15 cellular contexts compared by ENCODE assay signal in genomic region chr7:44289341-44290249, GRCh38. TPM values are rescaled to one million over a fixed set of nuclear protein-coding genes. Genes with fewer than 3 reads are reported as not detected.
DNase-seq lines count a peak whose midpoint lies in the region; ATAC-seq and TF ChIP-seq lines count a peak whose summit lies in the region.
"Had no signal": no experiment of that assay in that cellular context is flagged by ENCODE, and none has a peak within 500 bp of the region (broad histone marks: within the 10 kb centered on the region; RNA-seq: fewer than 3 reads in every experiment).

No MANE protein-coding gene starts in this region.

- peak; percentile 3 for DNase-seq in activated T-cell treated with anti-CD3 and anti-CD28 coated beads, Interleukin-2, amount 50 U/mL, for 4 hours
- DNase-seq in activated T-cell treated with anti-CD3 and anti-CD28 coated beads, Interleukin-2, amount 50 U/mL, for 72 hours: no peak
- DNase-seq in mesothelial cell of epicardium (ENCODE audit: low spot score in 2 of 2, unreplicated experiment in 2 of 2) (peak in 1 of 2 experiments; percentile 10), transverse colon (peak; percentile 4), GM10266 (ENCODE audit: extremely low spot score) (no peak), UCSD-AML1 (lab: John Stamatoyannopoulos, UW; ENCODE audit: unreplicated experiment) (no peak)
- DNase-seq: activated CD4-positive, CD25-positive, alpha-beta regulatory T cell; NCI-H187 had no signal

- no peak overlapping the region for H3K4me3 Mint-ChIP-seq in activated T-cell treated with anti-CD3 and anti-CD28 coated beads, Interleukin-2, amount 50 U/mL, for 4 hours
- no peak overlapping the region for H3K4me3 Mint-ChIP-seq in activated T-cell treated with anti-CD3 and anti-CD28 coated beads, Interleukin-2, amount 50 U/mL, for 72 hours
- no peak overlapping the region for H3K4me3 Mint-ChIP-seq in brain
- H3K4me3 Mint-ChIP-seq in mesothelial cell of epicardium: no peak overlapping the region
- H3K4me3 Mint-ChIP-seq: activated naive CD8-positive, alpha-beta T cell; dendritic cell treated with granulocyte-macrophage colony-stimulating factor and Interleukin-4, amounts not matched to agents 40 ng/mL and 50 ng/mL, for 4 days had no signal

- intact Hi-C loops in transverse colon (cut with DNase I; ENCODE audit: low total_unique reads): no loop called here

- TF ChIP-seq CTCF in brain (conservative IDR thresholded peaks at IDR 0.05): no peak
- no peak for TF ChIP-seq CTCF in mesothelial cell of epicardium (IDR thresholded peaks at IDR 0.05; ENCODE audit: unreplicated experiment)
- no peak for TF ChIP-seq CTCF in transverse colon (IDR thresholded peaks at IDR 0.05)
- TF ChIP-seq CTCF in GM10266 (IDR thresholded peaks at IDR 0.05; ENCODE audit: control insufficient read depth, insufficient read depth, low read depth, missing control alignments): no peak

- TF ChIP-seq EP300 in transverse colon (IDR thresholded peaks at IDR 0.05; ENCODE audit: low read depth): no peak

- no peak overlapping the region for H3K27ac ChIP-seq in transverse colon
- H3K27ac ChIP-seq: SJSA1, thyroid gland had no signal

- 83% methylated on average over 22 of the region's 24 CpGs; no CpG with 5 or more reads in 1 of the 2 donors for WGBS in transverse colon (ENCODE audit: low coverage in 1 of 2), 2 donors

- in situ Hi-C loops in transverse colon (cut with MboI; ENCODE audit: low pct_ligation_motif_present in 1 of 4, low pct_unique_long_range_greater_than_20kb in 1 of 4, low sequenced_read_pairs in 3 of 4): no loop called here

- no peaks in the 10 kb centered on the region for H3K9me3 Mint-ChIP-seq in activated T-cell treated with anti-CD3 and anti-CD28 coated beads, Interleukin-2, amount 50 U/mL, for 4 hours
- no peaks in the 10 kb centered on the region for H3K9me3 Mint-ChIP-seq in activated T-cell treated with anti-CD3 and anti-CD28 coated beads, Interleukin-2, amount 50 U/mL, for 72 hours
- H3K9me3 Mint-ChIP-seq in brain (no peaks in the 10 kb centered on the region), mesothelial cell of epicardium (no peaks in the 10 kb centered on the region)
- H3K9me3 Mint-ChIP-seq: dendritic cell treated with granulocyte-macrophage colony-stimulating factor and Interleukin-4, amounts not matched to agents 40 ng/mL and 50 ng/mL, for 4 days had no signal

- no peaks in the 10 kb centered on the region for H3K36me3 ChIP-seq in transverse colon
- H3K36me3 ChIP-seq: SJSA1, thyroid gland had no signal

- no peak overlapping the region for H3K27ac Mint-ChIP-seq in activated T-cell treated with anti-CD3 and anti-CD28 coated beads, Interleukin-2, amount 50 U/mL, for 72 hours
- H3K27ac Mint-ChIP-seq in brain (peak overlapping the region in 3 of 5 experiments; percentile 61 to 82 (median 66)), mesothelial cell of epicardium (peak overlapping the region; percentile 81)
- H3K27ac Mint-ChIP-seq: activated naive CD8-positive, alpha-beta T cell; dendritic cell treated with granulocyte-macrophage colony-stimulating factor and Interleukin-4, amounts not matched to agents 40 ng/mL and 50 ng/mL, for 4 days had no signal

- peaks cover 27% of the 10 kb centered on the region for H3K27me3 Mint-ChIP-seq in activated T-cell treated with anti-CD3 and anti-CD28 coated beads, Interleukin-2, amount 50 U/mL, for 4 hours (ENCODE audit: low read depth)
- peaks cover 26% of the 10 kb centered on the region for H3K27me3 Mint-ChIP-seq in activated T-cell treated with anti-CD3 and anti-CD28 coated beads, Interleukin-2, amount 50 U/mL, for 72 hours (ENCODE audit: low read depth)
- H3K27me3 Mint-ChIP-seq in brain (no peaks in the 10 kb centered on the region), mesothelial cell of epicardium (ENCODE audit: low read depth) (peaks cover 36% of the 10 kb centered on the region)

- no peaks in the 10 kb centered on the region for H3K9me3 ChIP-seq in transverse colon
- H3K9me3 ChIP-seq: SJSA1, thyroid gland had no signal

- H3K4me1 ChIP-seq in transverse colon: no peaks in the 10 kb centered on the region
- H3K4me1 ChIP-seq: SJSA1, thyroid gland had no signal

- H3K4me3 ChIP-seq in transverse colon: no peak overlapping the region
- H3K4me3 ChIP-seq: SJSA1, smooth muscle cell, thyroid gland had no signal

- no peaks in the 10 kb centered on the region for H3K4me1 Mint-ChIP-seq in activated T-cell treated with anti-CD3 and anti-CD28 coated beads, Interleukin-2, amount 50 U/mL, for 4 hours (ENCODE audit: low read depth)
- H3K4me1 Mint-ChIP-seq in activated T-cell treated with anti-CD3 and anti-CD28 coated beads, Interleukin-2, amount 50 U/mL, for 72 hours (ENCODE audit: low read depth): no peaks in the 10 kb centered on the region
- H3K4me1 Mint-ChIP-seq in brain (peaks cover 30% of the 10 kb centered on the region), mesothelial cell of epicardium (peaks cover 21% of the 10 kb centered on the region)

- peaks cover 29% of the 10 kb centered on the region for H3K27me3 ChIP-seq in transverse colon
- H3K27me3 ChIP-seq: thyroid gland had no signal

- no peak for TF ChIP-seq POLR2A in transverse colon (IDR thresholded peaks at IDR 0.05)

- H3K36me3 Mint-ChIP-seq in activated T-cell treated with anti-CD3 and anti-CD28 coated beads, Interleukin-2, amount 50 U/mL, for 4 hours (ENCODE audit: insufficient read depth): no peaks in the 10 kb centered on the region
- no peaks in the 10 kb centered on the region for H3K36me3 Mint-ChIP-seq in activated T-cell treated with anti-CD3 and anti-CD28 coated beads, Interleukin-2, amount 50 U/mL, for 72 hours (ENCODE audit: insufficient read depth in 2 of 2)
- no peaks in the 10 kb centered on the region for H3K36me3 Mint-ChIP-seq in brain
- no peaks in the 10 kb centered on the region for H3K36me3 Mint-ChIP-seq in mesothelial cell of epicardium
- H3K36me3 Mint-ChIP-seq: activated naive CD8-positive, alpha-beta T cell had no signal

- no peak for ATAC-seq in activated T-cell treated with anti-CD3 and anti-CD28 coated beads, Interleukin-2, amount 50 U/mL, for 4 hours
- no peak for ATAC-seq in activated T-cell treated with anti-CD3 and anti-CD28 coated beads, Interleukin-2, amount 50 U/mL, for 72 hours (replicated peaks in 1 of 2)
- no peak for ATAC-seq in HG03469 (IDR thresholded peaks at IDR 0.05; ENCODE audit: unreplicated experiment)

RNA-seq across cellular contexts. Expression of gene CAMK2B, which starts 35.8 kb away (rescaled TPM):
- total RNA-seq in activated T-cell treated with anti-CD3 and anti-CD28 coated beads, Interleukin-2, amount 50 U/mL, for 4 hours: 1 to 10 TPM in 2 of 3 donors, under 1 TPM in 1; 0.33 to 1.8 (median 1.6) TPM
- 1 to 10 TPM in 1 of 2 donors, under 1 TPM in 1; 0.86 to 1.4 TPM for total RNA-seq in activated T-cell treated with anti-CD3 and anti-CD28 coated beads, Interleukin-2, amount 50 U/mL, for 72 hours
- 88.4 TPM for polyA plus RNA-seq in brain (ENCODE audit: insufficient read depth, low read depth, low replicate concordance)
- total RNA-seq in mesothelial cell of epicardium (1.8 to 1.9 TPM (median 1.9 TPM) in 3 replicates), transverse colon (1 to 10 TPM in 1 of 4 donors, under 1 TPM in 2, not detected in 1; 0.16 to 2.8 (median 0.27) TPM)
- total RNA-seq: SJSA1, smooth muscle cell had no signal
- polyA plus RNA-seq: smooth muscle cell had no signal

Comparison
In these comparisons a context has a peak if more than half of its experiments do, and no peak if none do; other contexts are left out.
1. DNase-seq: peak in activated T-cell treated with anti-CD3 and anti-CD28 coated beads, Interleukin-2, amount 50 U/mL, for 4 hours (single experiment) and transverse colon (single experiment); none in activated T-cell treated with anti-CD3 and anti-CD28 coated beads, Interleukin-2, amount 50 U/mL, for 72 hours (0 of 2), GM10266 (single experiment) and UCSD-AML1 (single experiment).